15 cellular contexts compared by ENCODE assay signal in genomic region chr17:8649157-8650118, GRCh38. TPM values are rescaled to one million over a fixed set of nuclear protein-coding genes. Genes with fewer than 3 reads are reported as not detected.
A peak's percentile ranks its signal among the peaks of the same experiment; 100 is the strongest.
DNase-seq lines count a peak whose midpoint lies in the region; ATAC-seq, FAIRE-seq and TF ChIP-seq lines count a peak whose summit lies in the region.
"Had no signal": no experiment of that assay in that cellular context is flagged by ENCODE, and none has a peak within 500 bp of the region (broad histone marks: within the 10 kb centered on the region; RNA-seq: fewer than 3 reads in every experiment).

No MANE protein-coding gene starts in this region.

- ATAC-seq in left ventricle myocardium superior (peak; percentile 79), Right ventricle myocardium inferior (no peak), K562 (no peak), GM21447 (IDR thresholded peaks at IDR 0.05; ENCODE audit: unreplicated experiment) (no peak), GM23338 (no peak)
- ATAC-seq: mucosa of descending colon, WTC11 had no signal

- no peaks in the 10 kb centered on the region for H3K36me3 ChIP-seq in K562 (ENCODE audit: control insufficient read depth, insufficient read depth, low read length)
- H3K36me3 ChIP-seq in mesenchymal stem cell (ENCODE audit: control insufficient read depth in 1 of 2, insufficient read depth in 2 of 2, low read depth in 1 of 2, low read length in 2 of 2) = no peaks in the 10 kb centered on the region
- no peaks in the 10 kb centered on the region for H3K36me3 ChIP-seq in CD4-positive, alpha-beta memory T cell (ENCODE audit: insufficient read depth, low read length)
- H3K36me3 ChIP-seq in GM23338 (ENCODE audit: insufficient read depth) = no peaks in the 10 kb centered on the region

- H3K4me3 ChIP-seq in K562 (no peak overlapping the region), mesenchymal stem cell (ENCODE audit: insufficient read depth in 1 of 2, low read depth in 1 of 2, low read length in 2 of 2) (peak overlapping the region in 1 of 2 experiments; percentile 31), dorsolateral prefrontal cortex (no peak overlapping the region), GM23338 (no peak overlapping the region)
- no peak overlapping the region for H3K4me3 ChIP-seq in CD4-positive, alpha-beta memory T cell (ENCODE audit: low read length in 2 of 2)
- H3K4me3 ChIP-seq: mucosa of descending colon had no signal

- H4K8ac ChIP-seq in mesenchymal stem cell (ENCODE audit: low read length) = no peak overlapping the region

- H2AK5ac ChIP-seq in mesenchymal stem cell (ENCODE audit: low read length, severe bottlenecking) = no peak overlapping the region

- CTCF ChIA-PET in K562 (lab: Yijun Ruan, JAX; ENCODE audit: low intra/inter-chr PET ratio) = no interaction called here
- CTCF ChIA-PET in CD4-positive, alpha-beta memory T cell (lab: Charles Lee; ENCODE audit: partially characterized antibody) = no interaction called here

- H3K79me1 ChIP-seq in mesenchymal stem cell (replicated peaks; ENCODE audit: low read length, poor library complexity, severe bottlenecking) = no peaks in the 10 kb centered on the region

- DNase-seq in left ventricle myocardium superior (no peak), Right ventricle myocardium inferior (ENCODE audit: missing footprints) (no peak), K562 (ENCODE audit: extremely low read depth in 1 of 4, low spot score in 3 of 4) (no peak), mesenchymal stem cell (peak; percentile 75), dorsolateral prefrontal cortex (no peak), GM23338 (ENCODE audit: low spot score) (no peak)
- DNase-seq in CD4-positive, alpha-beta memory T cell = no peak
- DNase-seq: activated T-cell treated with anti-CD3 and anti-CD28 coated beads for 4 hours, amygdala, mucosa of descending colon, NCI-H2029, retina had no signal

- H3K4me2 ChIP-seq in K562 (ENCODE audit: insufficient read depth, low read length) = no peak overlapping the region
- no peak overlapping the region for H3K4me2 ChIP-seq in mesenchymal stem cell (ENCODE audit: low read length, poor library complexity, severe bottlenecking)
- no peak overlapping the region for H3K4me2 ChIP-seq in GM23338

- TF ChIP-seq CTCF in K562 (IDR thresholded peaks at IDR 0.05 in 2 of 3, conservative IDR thresholded peaks at IDR 0.05 in 1 of 3; ENCODE audit: insufficient read depth in 2 of 3, low read depth in 1 of 3, low read length in 3 of 3) = no peak
- TF ChIP-seq CTCF in dorsolateral prefrontal cortex (IDR thresholded peaks at IDR 0.05 in 54 of 56, conservative IDR thresholded peaks at IDR 0.05 in 2 of 56; ENCODE audit: low read depth in 1 of 56, partially characterized antibody in 56 of 56) = no peak
- no peak for TF ChIP-seq CTCF in GM23338 (conservative IDR thresholded peaks at IDR 0.05; ENCODE audit: low read depth in 2 of 2)

- TF ChIP-seq EP300 in K562 (IDR thresholded peaks at IDR 0.05; ENCODE audit: low read length) = no peak

- H4K20me1 ChIP-seq in K562 (replicated peaks; ENCODE audit: control insufficient read depth, insufficient read depth, low read length) = no peaks in the 10 kb centered on the region
- H4K20me1 ChIP-seq in GM23338 (replicated peaks; ENCODE audit: insufficient read depth) = no peaks in the 10 kb centered on the region

- H3K9ac ChIP-seq in K562 (ENCODE audit: insufficient read depth in 1 of 2, low read depth in 2 of 2, low read length in 2 of 2) (no peak overlapping the region), mesenchymal stem cell (ENCODE audit: low read length) (peak overlapping the region; percentile 73)

- 4% methylated on average over 17 of the region's 17 CpGs for WGBS in K562 (ENCODE audit: insufficient coverage, low coverage, missing lambda C conversion rate)
- 78% methylated on average over 14 of the region's 17 CpGs for WGBS in mesenchymal stem cell

- no peak overlapping the region for H3K4me3 Mint-ChIP-seq in CD4-positive, alpha-beta memory T cell
- no peak overlapping the region for H3K4me3 Mint-ChIP-seq in GM23338
- H3K4me3 Mint-ChIP-seq: WTC11 had no signal

- no peak overlapping the region for H2BK120ac ChIP-seq in mesenchymal stem cell (ENCODE audit: low read depth, low read length)

- H2BK15ac ChIP-seq in mesenchymal stem cell (ENCODE audit: low read depth, poor library complexity, severe bottlenecking) = no peak overlapping the region

- intact Hi-C loops in left ventricle myocardium superior (cut with micrococcal nuclease) = no loop called here
- intact Hi-C loops in Right ventricle myocardium inferior (cut with DNase I) = no loop called here
- intact Hi-C loops in K562 (cut with micrococcal nuclease) = no loop called here
- intact Hi-C loops in dorsolateral prefrontal cortex (cut with DNase I) = no loop called here
- intact Hi-C loops in CD4-positive, alpha-beta memory T cell (cut with micrococcal nuclease) = no loop called here

- H3K9me1 ChIP-seq in K562 (ENCODE audit: control insufficient read depth, insufficient read depth, low read length) = no peaks in the 10 kb centered on the region

- no peak for FAIRE-seq in K562 (lab: Jason Lieb, UNC)
- FAIRE-seq: G401.6 had no signal

- no peaks in the 10 kb centered on the region for H3K9me2 ChIP-seq in GM23338 (ENCODE audit: insufficient read depth)

- H3K4me1 Mint-ChIP-seq in CD4-positive, alpha-beta memory T cell = no peaks in the 10 kb centered on the region
- H3K4me1 Mint-ChIP-seq in GM23338 = peaks cover 2% of the 10 kb centered on the region; the same call in 1 of the 3 replicates
- H3K4me1 Mint-ChIP-seq: WTC11 had no signal

- no peaks in the 10 kb centered on the region for H3K4me1 ChIP-seq in K562 (replicated peaks in 1 of 2; ENCODE audit: control insufficient read depth in 2 of 2, insufficient read depth in 2 of 2, low read length in 2 of 2)
- peaks cover 4% of the 10 kb centered on the region for H3K4me1 ChIP-seq in mesenchymal stem cell (ENCODE audit: control insufficient read depth, insufficient read depth, low read depth, low read length)
- no peaks in the 10 kb centered on the region for H3K4me1 ChIP-seq in CD4-positive, alpha-beta memory T cell (ENCODE audit: insufficient read depth, low read length)
- peaks cover under 1% of the 10 kb centered on the region for H3K4me1 ChIP-seq in GM23338 (ENCODE audit: insufficient read depth)

- peaks cover 12 to 50% of the 10 kb centered on the region in 2 experiments; a peak in 4 of 5 replicates for H3K27me3 ChIP-seq in K562 (ENCODE audit: control insufficient read depth in 2 of 2, insufficient read depth in 2 of 2, low read length in 2 of 2)
- H3K27me3 ChIP-seq in mesenchymal stem cell (ENCODE audit: control insufficient read depth in 1 of 2, insufficient read depth in 1 of 2, low read length in 2 of 2) = no peaks in the 10 kb centered on the region
- peaks cover 0 to 6% (median 0%) of the 10 kb centered on the region in 45 donors for H3K27me3 ChIP-seq in dorsolateral prefrontal cortex
- H3K27me3 ChIP-seq in CD4-positive, alpha-beta memory T cell (ENCODE audit: insufficient read depth, low read length) = no peaks in the 10 kb centered on the region
- no peaks in the 10 kb centered on the region for H3K27me3 ChIP-seq in GM23338 (ENCODE audit: insufficient read depth)

- no peak overlapping the region for H3K14ac ChIP-seq in mesenchymal stem cell (ENCODE audit: low read length in 2 of 2)

- peaks cover 18 to 45% of the 10 kb centered on the region in 2 donors for H3K27me3 Mint-ChIP-seq in CD4-positive, alpha-beta memory T cell
- no peaks in the 10 kb centered on the region for H3K27me3 Mint-ChIP-seq in GM23338 (ENCODE audit: insufficient read depth, low read depth, poor library complexity)

- H2AFZ ChIP-seq in K562 (ENCODE audit: low read depth, low read length) (no peak overlapping the region), mesenchymal stem cell (ENCODE audit: low read depth, low read length) (no peak overlapping the region), GM23338 (no peak overlapping the region)

- H2BK5ac ChIP-seq in mesenchymal stem cell (ENCODE audit: low read depth, low read length, poor library complexity, severe bottlenecking) = no peak overlapping the region

- in situ Hi-C loops in K562 (cut with MboI) = no loop called here

- no TSS peak for BruUV-seq in K562 (replicated peaks; lab: Mats Ljungman, UMichigan)

- H2BK12ac ChIP-seq in mesenchymal stem cell (ENCODE audit: low read length in 2 of 2) = no peak overlapping the region

- no peak for TF ChIP-seq POLR2A in K562 (conservative IDR thresholded peaks at IDR 0.05)

- no peak overlapping the region for H3K4ac ChIP-seq in mesenchymal stem cell (ENCODE audit: low read depth in 1 of 2, low read length in 2 of 2)

- H3K23ac ChIP-seq in mesenchymal stem cell (ENCODE audit: low read length in 2 of 2) = no peak overlapping the region

- H3K9me3 ChIP-seq in K562 (replicated peaks; ENCODE audit: control insufficient read depth, insufficient read depth, low read depth, low read length) (no peaks in the 10 kb centered on the region), mesenchymal stem cell (ENCODE audit: control insufficient read depth, low read length) (no peaks in the 10 kb centered on the region)
- H3K9me3 ChIP-seq in CD4-positive, alpha-beta memory T cell (ENCODE audit: control insufficient read depth in 1 of 2, low read length in 2 of 2) = no peaks in the 10 kb centered on the region
- H3K9me3 ChIP-seq: mucosa of descending colon had no signal

- H3K27ac ChIP-seq in K562 (ENCODE audit: extremely low read depth, low read depth, low read length) (no peak overlapping the region), mesenchymal stem cell (ENCODE audit: low read length, poor library complexity, severe bottlenecking) (no peak overlapping the region), dorsolateral prefrontal cortex (no peak overlapping the region), GM23338 (ENCODE audit: low read depth) (no peak overlapping the region)
- H3K27ac ChIP-seq in CD4-positive, alpha-beta memory T cell (ENCODE audit: low read depth, low read length) = no peak overlapping the region

- TF ChIP-seq RAD21 in K562 (CRISPR knock-in tag; conservative IDR thresholded peaks at IDR 0.05 in 1 of 2, IDR thresholded peaks at IDR 0.05 in 1 of 2) = no peak

- H3K79me2 ChIP-seq in K562 (ENCODE audit: control insufficient read depth, insufficient read depth, low read length) (no peaks in the 10 kb centered on the region), GM23338 (replicated peaks; ENCODE audit: insufficient read depth) (no peaks in the 10 kb centered on the region)

- H4K91ac ChIP-seq in mesenchymal stem cell (ENCODE audit: low read length) = no peak overlapping the region

- H3F3A ChIP-seq in GM23338 (replicated peaks; ENCODE audit: low read depth) = no peaks in the 10 kb centered on the region

- POLR2A ChIA-PET in K562 (lab: Yijun Ruan, JAX) = no interaction called here
- POLR2A ChIA-PET in CD4-positive, alpha-beta memory T cell (lab: Charles Lee; ENCODE audit: partially characterized antibody) = no interaction called here

- no peaks in the 10 kb centered on the region for H3K36me3 Mint-ChIP-seq in CD4-positive, alpha-beta memory T cell
- no peaks in the 10 kb centered on the region for H3K36me3 Mint-ChIP-seq in GM23338 (ENCODE audit: low read depth)
- H3K36me3 Mint-ChIP-seq: WTC11 had no signal

- H3K9me3 Mint-ChIP-seq in CD4-positive, alpha-beta memory T cell = peaks cover 0 to 3% (median 0%) of the 10 kb centered on the region in 8 donors
- no peaks in the 10 kb centered on the region for H3K9me3 Mint-ChIP-seq in GM23338
- H3K9me3 Mint-ChIP-seq: WTC11 had no signal

- H3K27ac Mint-ChIP-seq in CD4-positive, alpha-beta memory T cell = no peak overlapping the region
- H3K27ac Mint-ChIP-seq in GM23338 = no peak overlapping the region
- H3K27ac Mint-ChIP-seq: WTC11 had no signal

- H3K18ac ChIP-seq in mesenchymal stem cell (ENCODE audit: low read depth in 1 of 2, low read length in 2 of 2) = no peak overlapping the region

RNA-seq across cellular contexts. Expression of gene MYH10, which starts 18.9 kb away (rescaled TPM):
- total RNA-seq in left ventricle myocardium superior (36.6 TPM), Right ventricle myocardium inferior (29.1 TPM), K562 (2014; rRNA removed) (83.7 and 92.6 TPM in 2 replicates), K562 (2014; rRNA removed; fragmentation: Illumina TruSeq; extraction: Trizol) (41.3 and 48.4 TPM in 2 replicates), K562 (2015; rRNA removed; fragmentation: Illumina TruSeq; extraction: Trizol) (38.5 and 39.7 TPM in 2 replicates), K562 (2021) (90.1 and 95.3 TPM in 2 replicates), dorsolateral prefrontal cortex (100 to 1,000 TPM in 108 of 120 experiments, 10 to 100 TPM in 12; 56.0 to 204 (median 131) TPM)
- 67.4 and 250 TPM in 2 replicates for total RNA-seq in K562 (2011; cell fraction: chromatin; rRNA removed; ENCODE audit: low replicate concordance)
- total RNA-seq in K562 (2011; cell fraction: nucleolus; rRNA removed) = 31.9 and 47.6 TPM in 2 replicates
- total RNA-seq in K562 (2011; cell fraction: nucleoplasm; rRNA removed) = 49.3 and 53.9 TPM in 2 replicates
- polyA plus RNA-seq in K562 (2011; rRNA removed) (34.6 and 38.8 TPM in 2 replicates), K562 (2014; fragmentation: Illumina TruSeq; extraction: Trizol) (59.0 and 68.9 TPM in 2 replicates), K562 (2014; fragmentation: Nextera tagmentation; extraction: Ambion mirVana) (10 to 100 TPM; 16.3 to 26.1 TPM), K562 (2014; rRNA removed) (38.7 and 39.3 TPM in 2 replicates), GM23338 (2016; fragmentation: Nextera tagmentation; extraction: Ambion mirVana) (78.1 and 89.5 TPM in 2 replicates)
- polyA plus RNA-seq in K562 (2011; cell fraction: cytosol; rRNA removed) = 27.1 and 27.6 TPM in 2 replicates
- 41.9 and 53.7 TPM in 2 replicates for polyA plus RNA-seq in K562 (2011; cell fraction: nucleus; rRNA removed)
- 35.6 and 48.6 TPM in 2 replicates for polyA plus RNA-seq in K562 (2012)
- polyA minus RNA-seq in K562 (2011; rRNA and poly(A)+ RNA removed) = 95.5 and 107 TPM in 2 replicates
- 77.2 and 89.1 TPM in 2 replicates for polyA minus RNA-seq in K562 (2011; cell fraction: cytosol; rRNA and poly(A)+ RNA removed)
- 28.9 and 59.1 TPM in 2 replicates for polyA minus RNA-seq in K562 (2011; cell fraction: nucleus; rRNA and poly(A)+ RNA removed)
- polyA plus RNA-seq in mesenchymal stem cell (2013, experiment 1 of 2) = 33.3 TPM
- 30.4 TPM for polyA plus RNA-seq in mesenchymal stem cell (2013, experiment 2 of 2)
- total RNA-seq in CD4-positive, alpha-beta memory T cell = 1 to 10 TPM; 1.9 to 2.8 TPM
- 1 to 10 TPM; 1.9 to 2.2 TPM for polyA plus RNA-seq in CD4-positive, alpha-beta memory T cell
- total RNA-seq in GM23338 (2014; rRNA removed; shearing (Covaris generic)) = 230 and 246 TPM in 2 replicates
